In genomic region chr3:70726966-70727365, GRCh38 we compare ENCODE assay signal across 20 cellular contexts.
A peak's percentile ranks its signal among the peaks of the same experiment; 100 is the strongest.
DNase-seq lines count a peak whose midpoint lies in the region; ATAC-seq and TF ChIP-seq lines count a peak whose summit lies in the region.
"Had no signal": no experiment of that assay in that cellular context is flagged by ENCODE, and none has a peak within 500 bp of the region (broad histone marks: within the 10 kb centered on the region; RNA-seq: fewer than 3 reads in every experiment).

No MANE protein-coding gene starts in this region.

- no peaks in the 10 kb centered on the region for H3K79me2 ChIP-seq in PC-9 (ENCODE audit: low read depth)
- H3K79me2 ChIP-seq in OCI-LY7 (ENCODE audit: insufficient read depth, low read depth, low read length) = no peaks in the 10 kb centered on the region

- no peak for TF ChIP-seq CTCF in AG04449 (IDR thresholded peaks at IDR 0.05; ENCODE audit: insufficient read depth, low read length, missing control alignments)
- TF ChIP-seq CTCF in foreskin fibroblast (IDR thresholded peaks at IDR 0.05; ENCODE audit: low read depth, low read length) = no peak
- TF ChIP-seq CTCF in PC-9 (conservative IDR thresholded peaks at IDR 0.05) = no peak
- no peak for TF ChIP-seq CTCF in OCI-LY7 (conservative IDR thresholded peaks at IDR 0.05; ENCODE audit: low read length)

- H3K36me3 ChIP-seq in PC-9 (ENCODE audit: low read depth) = no peaks in the 10 kb centered on the region
- no peaks in the 10 kb centered on the region for H3K36me3 ChIP-seq in OCI-LY7 (ENCODE audit: insufficient read depth, low read length)
- H3K36me3 ChIP-seq: cardiac muscle cell, left lung, sigmoid colon, vagina had no signal

- H2AFZ ChIP-seq in PC-9 (no peak overlapping the region), OCI-LY7 (ENCODE audit: low read length) (no peak overlapping the region)

- ATAC-seq in GM18517 (IDR thresholded peaks at IDR 0.05; ENCODE audit: unreplicated experiment) = no peak
- ATAC-seq: activated naive CD4-positive, alpha-beta T cell treated with anti-CD3 and anti-CD28 coated beads, Interleukin-2, amount 50 U/mL, for 72 hours; left lung had no signal

- POLR2A ChIA-PET in AG04449 (lab: Yijun Ruan, JAX) = no interaction called here
- POLR2A ChIA-PET in PC-9 (lab: Charles Lee; ENCODE audit: unreplicated experiment) = no interaction called here
- POLR2A ChIA-PET in OCI-LY7 (lab: Charles Lee) = no interaction called here

- no peaks in the 10 kb centered on the region for H3F3A ChIP-seq in PC-9 (ENCODE audit: insufficient read depth, low read depth)

- intact Hi-C loops in PC-9 (cut with micrococcal nuclease; ENCODE audit: unreplicated experiment) = no loop called here
- intact Hi-C loops in OCI-LY7 (cut with micrococcal nuclease; ENCODE audit: unreplicated experiment) = no loop called here

- H3K9me3 ChIP-seq in PC-9 (ENCODE audit: insufficient read depth, low read depth) = no peaks in the 10 kb centered on the region
- H3K9me3 ChIP-seq in OCI-LY7 (ENCODE audit: low read length) = no peaks in the 10 kb centered on the region
- H3K9me3 ChIP-seq: left lung, sigmoid colon, vagina had no signal

- no peak overlapping the region for H3K27ac ChIP-seq in PC-9
- H3K27ac ChIP-seq in OCI-LY7 (ENCODE audit: low read depth, low read length, poor library complexity, severe bottlenecking) = no peak overlapping the region
- H3K27ac ChIP-seq: cardiac muscle cell, left lung, vagina had no signal

- no peaks in the 10 kb centered on the region for H3K4me1 ChIP-seq in PC-9 (replicated peaks; ENCODE audit: insufficient read depth)
- H3K4me1 ChIP-seq in OCI-LY7 (ENCODE audit: insufficient read depth, low read length, poor library complexity, severe bottlenecking) = no peaks in the 10 kb centered on the region
- H3K4me1 ChIP-seq: left lung, vagina had no signal

- no peaks in the 10 kb centered on the region for H3K9me2 ChIP-seq in PC-9 (ENCODE audit: insufficient read depth)
- H3K9me2 ChIP-seq in OCI-LY7 (ENCODE audit: insufficient read depth, low read length) = no peaks in the 10 kb centered on the region

- H3K4me2 ChIP-seq in PC-9 (no peak overlapping the region), OCI-LY7 (ENCODE audit: low read length) (no peak overlapping the region)

- H4K20me1 ChIP-seq in PC-9 (ENCODE audit: insufficient read depth) = no peaks in the 10 kb centered on the region
- H4K20me1 ChIP-seq in OCI-LY7 (ENCODE audit: insufficient read depth, low read length) = no peaks in the 10 kb centered on the region

- no peak overlapping the region for H3K4me3 ChIP-seq in AG04449 (ENCODE audit: low read depth, low read length)
- H3K4me3 ChIP-seq in foreskin fibroblast (ENCODE audit: low read depth in 1 of 2, low read length in 2 of 2) = no peak overlapping the region
- H3K4me3 ChIP-seq in PC-9 = no peak overlapping the region
- no peak overlapping the region for H3K4me3 ChIP-seq in OCI-LY7 (ENCODE audit: low read depth, low read length, poor library complexity, severe bottlenecking)
- H3K4me3 ChIP-seq: cardiac muscle cell, left lung, sigmoid colon, vagina had no signal

- peak; percentile 38 for DNase-seq in AG04449 (ENCODE audit: low read depth, low spot score)
- peak; percentile 79 for DNase-seq in H4 (ENCODE audit: low spot score)
- DNase-seq in SW480 (ENCODE audit: low spot score) = peak; percentile 75
- peak; percentile 17 to 36 for DNase-seq in foreskin fibroblast
- no peak for DNase-seq in PC-9
- no peak for DNase-seq in OCI-LY7 (ENCODE audit: low spot score)
- no peak for DNase-seq in stimulated activated CD4-positive, alpha-beta T cell treated with anti-CD3 and anti-CD28 coated beads, Interleukin-4, amount 100 ng/mL, for 4 hours
- DNase-seq: activated CD4-positive, alpha-beta memory T cell treated with anti-CD3 and anti-CD28 coated beads for 36 hours; activated T-cell treated with anti-CD3 and anti-CD28 coated beads, Interleukin-2, amount 50 U/mL, for 24 hours; effector memory CD4-positive, alpha-beta T cell; left lung; NCI-H1092; occipital lobe; RPMI8226; sigmoid colon; substantia nigra had no signal

- H3K27me3 ChIP-seq in PC-9 (ENCODE audit: insufficient read depth, low read depth) = no peaks in the 10 kb centered on the region
- H3K27me3 ChIP-seq: cardiac muscle cell, left lung, sigmoid colon, vagina had no signal

- CTCF ChIA-PET in AG04449 (lab: Yijun Ruan, JAX) (interaction anchor here (0.7 to 1.1 kb wide), 2 partner anchors 8 to 10 kb away, joined by 3 read pairs; no protein-coding TSS in a partner anchor), PC-9 (lab: Charles Lee) (no interaction called here), OCI-LY7 (lab: Charles Lee; ENCODE audit: unreplicated experiment) (no interaction called here)

- BruUV-seq in PC-9 (replicated peaks; lab: Mats Ljungman, UMichigan) (no TSS peak), OCI-LY7 (replicated peaks; lab: Mats Ljungman, UMichigan) (no TSS peak)

Comparison
In these comparisons a context has a peak if more than half of its experiments do, and no peak if none do; other contexts are left out.
1. DNase-seq: peak in AG04449 (single experiment), H4 (single experiment), SW480 (single experiment) and foreskin fibroblast (2 of 2); none in PC-9 (0 of 2), OCI-LY7 (single experiment) and stimulated activated CD4-positive, alpha-beta T cell treated with anti-CD3 and anti-CD28 coated beads, Interleukin-4, amount 100 ng/mL, for 4 hours (0 of 2).